Comparison of ENCODE assay signal across 13 cellular contexts in genomic region chr12:104680506-104680905, GRCh38.
DNase-seq lines count a peak whose midpoint lies in the region; ATAC-seq lines count a peak whose summit lies in the region.
"Had no signal": no experiment of that assay in that cellular context is flagged by ENCODE, and none has a peak within 500 bp of the region (broad histone marks: within the 10 kb centered on the region; RNA-seq: fewer than 3 reads in every experiment).

No MANE protein-coding gene starts in this region.

- CTCF ChIA-PET in activated CD8-positive, alpha-beta T cell treated with anti-CD3 and anti-CD28 coated beads, Interleukin-2, amount 10 ng/mL, durations not matched to agents 7 days and 5 days (lab: Charles Lee) = interaction anchor here (0.6 to 2.8 kb wide), 7 partner anchors 8 to 373 kb away, joined by 3 to 13 read pairs (median 6); no protein-coding TSS in a partner anchor

- H3K4me3 Mint-ChIP-seq in activated CD8-positive, alpha-beta T cell treated with anti-CD3 and anti-CD28 coated beads, Interleukin-2, amount 10 ng/mL, durations not matched to agents 7 days and 5 days = no peak overlapping the region
- peak overlapping the region; percentile 67 for H3K4me3 Mint-ChIP-seq in natural killer cell treated with Interleukin-12 subunit alpha and Interleukin-12 subunit beta and Interleukin-15 and Interleukin-18, amount 100 ng/mL, for 72 hours

- DNase-seq in NK-92 treated with Interleukin-12 subunit alpha and Interleukin-12 subunit beta, amount 100 ng/mL, for 24 hours (lab: John Stamatoyannopoulos, UW) = peak; percentile 31
- no peak for DNase-seq in NK-92 (lab: John Stamatoyannopoulos, UW; ENCODE audit: unreplicated experiment)
- DNase-seq in activated CD8-positive, alpha-beta T cell treated with anti-CD3 and anti-CD28 coated beads, Interleukin-2, amount 10 ng/mL, durations not matched to agents 7 days and 5 days = peak; percentile 39
- DNase-seq in natural killer cell treated with Interleukin-12 subunit alpha and Interleukin-12 subunit beta and Interleukin-15 and Interleukin-18, amount 100 ng/mL, for 72 hours (ENCODE audit: low spot score) = peak; percentile 44
- DNase-seq in SKM-1 (lab: John Stamatoyannopoulos, UW; ENCODE audit: unreplicated experiment) = no peak
- DNase-seq: brain microvascular endothelial cell, heart right ventricle, kidney glomerular epithelial cell, midbrain had no signal

- H3K36me3 Mint-ChIP-seq in activated CD8-positive, alpha-beta T cell treated with anti-CD3 and anti-CD28 coated beads, Interleukin-2, amount 10 ng/mL, durations not matched to agents 7 days and 5 days (ENCODE audit: low read depth) = peaks cover 28% of the 10 kb centered on the region
- H3K36me3 Mint-ChIP-seq in natural killer cell treated with Interleukin-12 subunit alpha and Interleukin-12 subunit beta and Interleukin-15 and Interleukin-18, amount 100 ng/mL, for 72 hours = peaks cover 19% of the 10 kb centered on the region

- no peaks in the 10 kb centered on the region for H3K27me3 Mint-ChIP-seq in activated CD8-positive, alpha-beta T cell treated with anti-CD3 and anti-CD28 coated beads, Interleukin-2, amount 10 ng/mL, durations not matched to agents 7 days and 5 days (ENCODE audit: low read depth)
- no peaks in the 10 kb centered on the region for H3K27me3 Mint-ChIP-seq in natural killer cell treated with Interleukin-12 subunit alpha and Interleukin-12 subunit beta and Interleukin-15 and Interleukin-18, amount 100 ng/mL, for 72 hours

- POLR2A ChIA-PET in activated CD8-positive, alpha-beta T cell treated with anti-CD3 and anti-CD28 coated beads, Interleukin-2, amount 10 ng/mL, durations not matched to agents 7 days and 5 days (lab: Charles Lee) = interaction anchor here (1.0 kb wide), 1 partner anchor 40 kb away, joined by 3 read pairs; no protein-coding TSS in a partner anchor

- peak overlapping the region; percentile 69 for H3K27ac Mint-ChIP-seq in activated CD8-positive, alpha-beta T cell treated with anti-CD3 and anti-CD28 coated beads, Interleukin-2, amount 10 ng/mL, durations not matched to agents 7 days and 5 days
- H3K27ac Mint-ChIP-seq in natural killer cell treated with Interleukin-12 subunit alpha and Interleukin-12 subunit beta and Interleukin-15 and Interleukin-18, amount 100 ng/mL, for 72 hours = peak overlapping the region; percentile 93 to 96

- H3K9me3 Mint-ChIP-seq in activated CD8-positive, alpha-beta T cell treated with anti-CD3 and anti-CD28 coated beads, Interleukin-2, amount 10 ng/mL, durations not matched to agents 7 days and 5 days (ENCODE audit: insufficient read depth) = no peaks in the 10 kb centered on the region
- H3K9me3 Mint-ChIP-seq in natural killer cell treated with Interleukin-12 subunit alpha and Interleukin-12 subunit beta and Interleukin-15 and Interleukin-18, amount 100 ng/mL, for 72 hours = peaks cover 6% of the 10 kb centered on the region

- H3K4me1 Mint-ChIP-seq in activated CD8-positive, alpha-beta T cell treated with anti-CD3 and anti-CD28 coated beads, Interleukin-2, amount 10 ng/mL, durations not matched to agents 7 days and 5 days (ENCODE audit: low read depth) = peaks cover 76% of the 10 kb centered on the region
- H3K4me1 Mint-ChIP-seq in natural killer cell treated with Interleukin-12 subunit alpha and Interleukin-12 subunit beta and Interleukin-15 and Interleukin-18, amount 100 ng/mL, for 72 hours (ENCODE audit: low read depth in 2 of 2) = peaks cover 74 to 89% of the 10 kb centered on the region in 2 donors

- ATAC-seq in GM21786 (IDR thresholded peaks at IDR 0.05; ENCODE audit: unreplicated experiment) (peak; percentile 5), GM21367 (IDR thresholded peaks at IDR 0.05; ENCODE audit: unreplicated experiment) (no peak), HG02798 (IDR thresholded peaks at IDR 0.05; ENCODE audit: poor library complexity, unreplicated experiment) (no peak)
- ATAC-seq in activated CD8-positive, alpha-beta T cell treated with anti-CD3 and anti-CD28 coated beads, Interleukin-2, amount 10 ng/mL, durations not matched to agents 7 days and 5 days = no peak
- no peak for ATAC-seq in natural killer cell treated with Interleukin-12 subunit alpha and Interleukin-12 subunit beta and Interleukin-15 and Interleukin-18, amount 100 ng/mL, for 72 hours
- ATAC-seq: sciatic nerve had no signal

Comparison
In these comparisons a context has a peak if more than half of its experiments do, and no peak if none do; other contexts are left out.
1. DNase-seq: peak in NK-92 treated with Interleukin-12 subunit alpha and Interleukin-12 subunit beta, amount 100 ng/mL, for 24 hours (single experiment), activated CD8-positive, alpha-beta T cell treated with anti-CD3 and anti-CD28 coated beads, Interleukin-2, amount 10 ng/mL, durations not matched to agents 7 days and 5 days (single experiment) and natural killer cell treated with Interleukin-12 subunit alpha and Interleukin-12 subunit beta and Interleukin-15 and Interleukin-18, amount 100 ng/mL, for 72 hours (single experiment); none in NK-92 (single experiment) and SKM-1 (single experiment).